12 cellular contexts compared by ENCODE assay signal in genomic region chr7:80637911-80638765, GRCh38. TPM values are rescaled to one million over a fixed set of nuclear protein-coding genes. Genes with fewer than 3 reads are reported as not detected.
A peak's percentile ranks its signal among the peaks of the same experiment; 100 is the strongest.
DNase-seq lines count a peak whose midpoint lies in the region; ATAC-seq and TF ChIP-seq lines count a peak whose summit lies in the region.
"Had no signal": no experiment of that assay in that cellular context is flagged by ENCODE, and none has a peak within 500 bp of the region (broad histone marks: within the 10 kb centered on the region; RNA-seq: fewer than 3 reads in every experiment).

TSS of gene CD36 (plus strand) at chr7:80638642. CDS start at chr7:80646741, 8,099 bp downstream.

- H3K27me3 Mint-ChIP-seq in Caco-2 (ENCODE audit: insufficient read depth, unreplicated experiment), result no peaks in the 10 kb centered on the region

- BruUV-seq in Caco-2 (replicated peaks; lab: Mats Ljungman, UMichigan), result no TSS peak

- ATAC-seq in HG02938 (IDR thresholded peaks at IDR 0.05; ENCODE audit: unreplicated experiment), result peak; percentile 68

- H3K4me3 ChIP-seq in adipocyte (ENCODE audit: low read length) (peak within 1 kb of the TSS; percentile 81), Caco-2 (ENCODE audit: low read depth, low read length) (no peak within 1 kb of the TSS)
- H3K4me3 ChIP-seq: GM23248 had no signal

- H3K27ac Mint-ChIP-seq in Caco-2 (ENCODE audit: unreplicated experiment), result no peak within 1 kb of the TSS

- H3K9me3 Mint-ChIP-seq in Caco-2 (ENCODE audit: unreplicated experiment), result no peaks in the 10 kb centered on the region

- H3K9me3 ChIP-seq in adipocyte (ENCODE audit: control insufficient read depth, low read length) (peaks cover 12% of the 10 kb centered on the region), Caco-2 (no peaks in the 10 kb centered on the region)

- H3K27me3 ChIP-seq in adipocyte (replicated peaks; ENCODE audit: control insufficient read depth, insufficient read depth, low read length) (no peaks in the 10 kb centered on the region), Caco-2 (replicated peaks; ENCODE audit: control insufficient read depth, insufficient read depth, low read length) (no peaks in the 10 kb centered on the region)

- in situ Hi-C loops in GM13976 (cut with MboI; ENCODE audit: low sequenced_read_pairs, unreplicated experiment), result no loop called here

- TF ChIP-seq CTCF in GM13976 (IDR thresholded peaks at IDR 0.05; ENCODE audit: borderline replicate concordance, control extremely low read depth, extremely low read depth, insufficient read depth, missing control alignments), result no peak
- no peak for TF ChIP-seq CTCF in Caco-2 (IDR thresholded peaks at IDR 0.05; ENCODE audit: insufficient read depth in 1 of 2, low read depth in 1 of 2, low read length in 1 of 2, severe bottlenecking in 1 of 2, unreplicated experiment in 1 of 2)

- CTCF ChIA-PET in Caco-2 (lab: Charles Lee), result no interaction called here

- H3K4me3 Mint-ChIP-seq in Caco-2 (ENCODE audit: unreplicated experiment), result no peak within 1 kb of the TSS

- no peaks in the 10 kb centered on the region for H3K36me3 Mint-ChIP-seq in Caco-2 (ENCODE audit: insufficient read depth, unreplicated experiment)

- H3K4me1 Mint-ChIP-seq in Caco-2 (ENCODE audit: low read depth, unreplicated experiment), result no peaks in the 10 kb centered on the region

- H3K36me3 ChIP-seq in adipocyte (ENCODE audit: control insufficient read depth, insufficient read depth, low read length, severe bottlenecking), result no peaks in the 10 kb centered on the region
- H3K36me3 ChIP-seq in Caco-2 (ENCODE audit: control insufficient read depth, insufficient read depth, low read length), result no peaks in the 10 kb centered on the region

- DNase-seq in GM13976 (ENCODE audit: low spot score) (peak; percentile 3), adipocyte (ENCODE audit: low read depth) (no peak), mucosa of gallbladder (ENCODE audit: low spot score) (no peak), cerebellar nuclear complex (lab: John Stamatoyannopoulos, UW) (no peak), 8988T (no peak), NCI-H187 (lab: John Stamatoyannopoulos, UW) (no peak), Caco-2 (no peak)
- DNase-seq: AML-193; effector CD4-positive, alpha-beta T cell; GM23248; NCI-H1694 had no signal

- intact Hi-C loops in Caco-2 (cut with micrococcal nuclease; ENCODE audit: unreplicated experiment), result no loop called here

- H3K4me1 ChIP-seq in adipocyte (ENCODE audit: control insufficient read depth, insufficient read depth, low read length) (peaks cover 61% of the 10 kb centered on the region), Caco-2 (no peaks in the 10 kb centered on the region)

- peak within 1 kb of the TSS; percentile 87 for H3K9ac ChIP-seq in adipocyte (ENCODE audit: low read length)
- H3K9ac ChIP-seq: GM23248 had no signal

- POLR2A ChIA-PET in Caco-2 (lab: Charles Lee), result no interaction called here

RNA-seq across cellular contexts. Expression of gene CD36, which starts in this region (rescaled TPM):
- 35.8 TPM for total RNA-seq in mucosa of gallbladder
- not detected in 2 replicates for total RNA-seq in Caco-2 (2022)
- total RNA-seq: GM23248 had no signal

Comparison
In these comparisons a context has a peak if more than half of its experiments do, and no peak if none do; other contexts are left out.
1. RNA of gene CD36 (total RNA-seq): 35.8 TPM in mucosa of gallbladder (single experiment); not detected in Caco-2; every median in the first group is over 10 times any median in the second.